1 cellular context compared by ENCODE assay signal in the genomic region with DNA sequence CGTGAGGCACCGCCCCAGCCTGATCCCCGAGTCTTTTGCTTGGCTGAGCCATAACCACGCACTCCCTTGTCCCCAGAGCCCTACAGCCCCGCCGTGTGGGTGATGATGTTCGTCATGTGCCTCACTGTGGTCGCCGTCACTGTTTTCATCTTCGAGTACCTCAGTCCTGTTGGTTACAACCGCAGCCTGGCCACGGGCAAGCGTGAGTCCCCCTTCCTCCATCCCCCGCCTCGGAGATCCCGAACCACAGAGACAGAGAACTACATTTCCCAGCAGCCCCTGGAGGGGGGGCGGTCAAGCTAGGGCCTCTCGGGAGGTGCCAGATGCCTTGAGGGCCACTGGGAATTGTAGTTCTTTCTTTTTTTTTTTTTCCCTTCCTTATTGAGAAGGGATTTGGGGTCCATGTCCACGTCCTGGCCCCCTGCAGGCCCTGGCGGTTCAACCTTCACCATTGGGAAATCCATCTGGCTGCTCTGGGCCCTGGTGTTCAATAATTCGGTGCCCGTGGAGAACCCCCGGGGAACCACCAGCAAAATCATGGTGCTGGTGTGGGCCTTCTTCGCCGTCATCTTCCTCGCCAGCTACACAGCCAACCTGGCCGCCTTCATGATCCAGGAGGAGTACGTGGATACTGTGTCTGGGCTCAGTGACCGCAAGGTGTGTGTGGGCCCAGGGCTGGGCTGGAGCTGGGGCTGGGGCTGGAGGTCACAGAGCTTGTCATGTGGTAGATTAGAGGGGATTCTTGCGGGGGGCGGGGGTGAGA.
TF ChIP-seq lines count a peak whose summit lies in the region.

No MANE protein-coding gene starts in this region.

TF ChIP-seq in HEK293, 187 proteins besides CTCF, POLR2A, EP300 and RAD21 (continued from another document):
- TF ChIP-seq, protein P1, sequence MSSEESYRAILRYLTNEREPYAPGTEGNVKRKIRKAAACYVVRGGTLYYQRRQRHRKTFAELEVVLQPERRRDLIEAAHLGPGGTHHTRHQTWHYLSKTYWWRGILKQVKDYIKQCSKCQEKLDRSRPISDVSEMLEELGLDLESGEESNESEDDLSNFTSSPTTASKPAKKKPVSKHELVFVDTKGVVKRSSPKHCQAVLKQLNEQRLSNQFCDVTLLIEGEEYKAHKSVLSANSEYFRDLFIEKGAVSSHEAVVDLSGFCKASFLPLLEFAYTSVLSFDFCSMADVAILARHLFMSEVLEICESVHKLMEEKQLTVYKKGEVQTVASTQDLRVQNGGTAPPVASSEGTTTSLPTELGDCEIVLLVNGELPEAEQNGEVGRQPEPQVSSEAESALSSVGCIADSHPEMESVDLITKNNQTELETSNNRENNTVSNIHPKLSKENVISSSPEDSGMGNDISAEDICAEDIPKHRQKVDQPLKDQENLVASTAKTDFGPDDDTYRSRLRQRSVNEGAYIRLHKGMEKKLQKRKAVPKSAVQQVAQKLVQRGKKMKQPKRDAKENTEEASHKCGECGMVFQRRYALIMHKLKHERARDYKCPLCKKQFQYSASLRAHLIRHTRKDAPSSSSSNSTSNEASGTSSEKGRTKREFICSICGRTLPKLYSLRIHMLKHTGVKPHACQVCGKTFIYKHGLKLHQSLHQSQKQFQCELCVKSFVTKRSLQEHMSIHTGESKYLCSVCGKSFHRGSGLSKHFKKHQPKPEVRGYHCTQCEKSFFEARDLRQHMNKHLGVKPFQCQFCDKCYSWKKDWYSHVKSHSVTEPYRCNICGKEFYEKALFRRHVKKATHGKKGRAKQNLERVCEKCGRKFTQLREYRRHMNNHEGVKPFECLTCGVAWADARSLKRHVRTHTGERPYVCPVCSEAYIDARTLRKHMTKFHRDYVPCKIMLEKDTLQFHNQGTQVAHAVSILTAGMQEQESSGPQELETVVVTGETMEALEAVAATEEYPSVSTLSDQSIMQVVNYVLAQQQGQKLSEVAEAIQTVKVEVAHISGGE (tag by site-specific recombination; conservative IDR thresholded peaks at IDR 0.05; ENCODE audit: low read depth) = 0 out of 2 replicates have a peak, but pooled peaks have one; percentile 12
- TF ChIP-seq ZNF394 (tag by site-specific recombination; IDR thresholded peaks at IDR 0.05; ENCODE audit: borderline replicate concordance) (no peak), ZNF292 (tag by site-specific recombination; IDR thresholded peaks at IDR 0.05; ENCODE audit: borderline replicate concordance, low read depth) (no peak), ZNF664 (tag by site-specific recombination; IDR thresholded peaks at IDR 0.05) (no peak), ZNF426 (tag by site-specific recombination; IDR thresholded peaks at IDR 0.05) (no peak), ZNF155 (tag by site-specific recombination; IDR thresholded peaks at IDR 0.05) (no peak), KLF8 (tag by site-specific recombination; IDR thresholded peaks at IDR 0.05) (peak; percentile 93), YY2 (tag by site-specific recombination; IDR thresholded peaks at IDR 0.05) (no peak), ZNF830 (tag by site-specific recombination; IDR thresholded peaks at IDR 0.05; ENCODE audit: low read depth) (no peak), KLF7 (tag by site-specific recombination; IDR thresholded peaks at IDR 0.05; ENCODE audit: borderline replicate concordance) (no peak), ZBTB20 (tag by site-specific recombination; IDR thresholded peaks at IDR 0.05) (no peak), MZF1 (tag by site-specific recombination; IDR thresholded peaks at IDR 0.05; ENCODE audit: borderline replicate concordance) (no peak; the same call in 1 of the 2 replicates), ZNF600 (tag by site-specific recombination; IDR thresholded peaks at IDR 0.05) (peak; percentile 30; the same call in 1 of the 2 replicates), OVOL3 (tag by site-specific recombination; IDR thresholded peaks at IDR 0.05) (no peak), ZNF555 (tag by site-specific recombination; conservative IDR thresholded peaks at IDR 0.05) (no peak), ZNF670 (tag by site-specific recombination; IDR thresholded peaks at IDR 0.05; ENCODE audit: low read depth) (no peak), ZFP37 (tag by site-specific recombination; IDR thresholded peaks at IDR 0.05) (no peak), GLI4 (tag by site-specific recombination; IDR thresholded peaks at IDR 0.05) (no peak), KLF10 (tag by site-specific recombination; IDR thresholded peaks at IDR 0.05) (no peak), ZFHX2 (tag by site-specific recombination; conservative IDR thresholded peaks at IDR 0.05) (no peak), ZNF654 (tag by site-specific recombination; IDR thresholded peaks at IDR 0.05; ENCODE audit: low read depth) (no peak), SCRT1 (tag by site-specific recombination; IDR thresholded peaks at IDR 0.05; ENCODE audit: borderline replicate concordance) (no peak), ZNF549 (tag by site-specific recombination; IDR thresholded peaks at IDR 0.05) (no peak), KLF1 (tag by site-specific recombination; IDR thresholded peaks at IDR 0.05) (peak; percentile 43; the same call in 1 of the 2 replicates), GFI1B (tag by site-specific recombination; IDR thresholded peaks at IDR 0.05) (no peak), ZEB2 (tag by site-specific recombination; IDR thresholded peaks at IDR 0.05) (no peak), SP3 (tag by site-specific recombination; IDR thresholded peaks at IDR 0.05) (peak; percentile 92), ZNF76 (tag by site-specific recombination; IDR thresholded peaks at IDR 0.05; ENCODE audit: borderline replicate concordance, low read depth) (peak; percentile 95), ZNF335 (tag by site-specific recombination; conservative IDR thresholded peaks at IDR 0.05) (peak; percentile 74)
- TF ChIP-seq, protein P2, sequence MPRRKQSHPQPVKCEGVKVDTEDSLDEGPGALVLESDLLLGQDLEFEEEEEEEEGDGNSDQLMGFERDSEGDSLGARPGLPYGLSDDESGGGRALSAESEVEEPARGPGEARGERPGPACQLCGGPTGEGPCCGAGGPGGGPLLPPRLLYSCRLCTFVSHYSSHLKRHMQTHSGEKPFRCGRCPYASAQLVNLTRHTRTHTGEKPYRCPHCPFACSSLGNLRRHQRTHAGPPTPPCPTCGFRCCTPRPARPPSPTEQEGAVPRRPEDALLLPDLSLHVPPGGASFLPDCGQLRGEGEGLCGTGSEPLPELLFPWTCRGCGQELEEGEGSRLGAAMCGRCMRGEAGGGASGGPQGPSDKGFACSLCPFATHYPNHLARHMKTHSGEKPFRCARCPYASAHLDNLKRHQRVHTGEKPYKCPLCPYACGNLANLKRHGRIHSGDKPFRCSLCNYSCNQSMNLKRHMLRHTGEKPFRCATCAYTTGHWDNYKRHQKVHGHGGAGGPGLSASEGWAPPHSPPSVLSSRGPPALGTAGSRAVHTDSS (tag by site-specific recombination; IDR thresholded peaks at IDR 0.05) = peak; percentile 65
- TF ChIP-seq, protein P3, sequence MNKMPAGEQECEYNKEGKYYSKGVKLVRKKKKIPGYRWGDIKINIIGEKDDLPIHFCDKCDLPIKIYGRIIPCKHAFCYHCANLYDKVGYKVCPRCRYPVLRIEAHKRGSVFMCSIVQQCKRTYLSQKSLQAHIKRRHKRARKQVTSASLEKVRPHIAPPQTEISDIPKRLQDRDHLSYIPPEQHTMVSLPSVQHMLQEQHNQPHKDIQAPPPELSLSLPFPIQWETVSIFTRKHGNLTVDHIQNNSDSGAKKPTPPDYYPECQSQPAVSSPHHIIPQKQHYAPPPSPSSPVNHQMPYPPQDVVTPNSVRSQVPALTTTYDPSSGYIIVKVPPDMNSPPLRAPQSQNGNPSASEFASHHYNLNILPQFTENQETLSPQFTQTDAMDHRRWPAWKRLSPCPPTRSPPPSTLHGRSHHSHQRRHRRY (tag by site-specific recombination; IDR thresholded peaks at IDR 0.05) = no peak
- TF ChIP-seq, protein P4, sequence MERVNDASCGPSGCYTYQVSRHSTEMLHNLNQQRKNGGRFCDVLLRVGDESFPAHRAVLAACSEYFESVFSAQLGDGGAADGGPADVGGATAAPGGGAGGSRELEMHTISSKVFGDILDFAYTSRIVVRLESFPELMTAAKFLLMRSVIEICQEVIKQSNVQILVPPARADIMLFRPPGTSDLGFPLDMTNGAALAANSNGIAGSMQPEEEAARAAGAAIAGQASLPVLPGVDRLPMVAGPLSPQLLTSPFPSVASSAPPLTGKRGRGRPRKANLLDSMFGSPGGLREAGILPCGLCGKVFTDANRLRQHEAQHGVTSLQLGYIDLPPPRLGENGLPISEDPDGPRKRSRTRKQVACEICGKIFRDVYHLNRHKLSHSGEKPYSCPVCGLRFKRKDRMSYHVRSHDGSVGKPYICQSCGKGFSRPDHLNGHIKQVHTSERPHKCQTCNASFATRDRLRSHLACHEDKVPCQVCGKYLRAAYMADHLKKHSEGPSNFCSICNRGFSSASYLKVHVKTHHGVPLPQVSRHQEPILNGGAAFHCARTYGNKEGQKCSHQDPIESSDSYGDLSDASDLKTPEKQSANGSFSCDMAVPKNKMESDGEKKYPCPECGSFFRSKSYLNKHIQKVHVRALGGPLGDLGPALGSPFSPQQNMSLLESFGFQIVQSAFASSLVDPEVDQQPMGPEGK (tag by site-specific recombination; IDR thresholded peaks at IDR 0.05) = peak; percentile 72
- TF ChIP-seq, protein P5, sequence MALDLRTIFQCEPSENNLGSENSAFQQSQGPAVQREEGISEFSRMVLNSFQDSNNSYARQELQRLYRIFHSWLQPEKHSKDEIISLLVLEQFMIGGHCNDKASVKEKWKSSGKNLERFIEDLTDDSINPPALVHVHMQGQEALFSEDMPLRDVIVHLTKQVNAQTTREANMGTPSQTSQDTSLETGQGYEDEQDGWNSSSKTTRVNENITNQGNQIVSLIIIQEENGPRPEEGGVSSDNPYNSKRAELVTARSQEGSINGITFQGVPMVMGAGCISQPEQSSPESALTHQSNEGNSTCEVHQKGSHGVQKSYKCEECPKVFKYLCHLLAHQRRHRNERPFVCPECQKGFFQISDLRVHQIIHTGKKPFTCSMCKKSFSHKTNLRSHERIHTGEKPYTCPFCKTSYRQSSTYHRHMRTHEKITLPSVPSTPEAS (tag by site-specific recombination; IDR thresholded peaks at IDR 0.05) = no peak
- TF ChIP-seq, protein P6, sequence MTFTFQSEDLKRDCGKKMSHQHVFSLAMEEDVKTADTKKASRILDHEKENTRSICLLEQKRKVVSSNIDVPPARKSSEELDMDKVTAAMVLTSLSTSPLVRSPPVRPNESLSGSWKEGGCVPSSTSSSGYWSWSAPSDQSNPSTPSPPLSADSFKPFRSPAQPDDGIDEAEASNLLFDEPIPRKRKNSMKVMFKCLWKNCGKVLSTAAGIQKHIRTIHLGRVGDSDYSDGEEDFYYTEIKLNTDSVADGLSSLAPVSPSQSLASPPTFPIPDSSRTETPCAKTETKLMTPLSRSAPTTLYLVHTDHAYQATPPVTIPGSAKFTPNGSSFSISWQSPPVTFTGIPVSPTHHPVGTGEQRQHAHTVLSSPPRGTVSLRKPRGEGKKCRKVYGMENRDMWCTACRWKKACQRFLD (tag by site-specific recombination; IDR thresholded peaks at IDR 0.05) = no peak
- TF ChIP-seq, protein P7, sequence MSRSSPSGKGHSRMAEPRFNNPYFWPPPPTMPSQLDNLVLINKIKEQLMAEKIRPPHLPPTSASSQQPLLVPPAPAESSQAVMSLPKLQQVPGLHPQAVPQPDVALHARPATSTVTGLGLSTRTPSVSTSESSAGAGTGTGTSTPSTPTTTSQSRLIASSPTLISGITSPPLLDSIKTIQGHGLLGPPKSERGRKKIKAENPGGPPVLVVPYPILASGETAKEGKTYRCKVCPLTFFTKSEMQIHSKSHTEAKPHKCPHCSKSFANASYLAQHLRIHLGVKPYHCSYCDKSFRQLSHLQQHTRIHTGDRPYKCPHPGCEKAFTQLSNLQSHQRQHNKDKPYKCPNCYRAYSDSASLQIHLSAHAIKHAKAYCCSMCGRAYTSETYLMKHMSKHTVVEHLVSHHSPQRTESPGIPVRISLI (tag by site-specific recombination; IDR thresholded peaks at IDR 0.05) = no peak
- TF ChIP-seq, protein P8, sequence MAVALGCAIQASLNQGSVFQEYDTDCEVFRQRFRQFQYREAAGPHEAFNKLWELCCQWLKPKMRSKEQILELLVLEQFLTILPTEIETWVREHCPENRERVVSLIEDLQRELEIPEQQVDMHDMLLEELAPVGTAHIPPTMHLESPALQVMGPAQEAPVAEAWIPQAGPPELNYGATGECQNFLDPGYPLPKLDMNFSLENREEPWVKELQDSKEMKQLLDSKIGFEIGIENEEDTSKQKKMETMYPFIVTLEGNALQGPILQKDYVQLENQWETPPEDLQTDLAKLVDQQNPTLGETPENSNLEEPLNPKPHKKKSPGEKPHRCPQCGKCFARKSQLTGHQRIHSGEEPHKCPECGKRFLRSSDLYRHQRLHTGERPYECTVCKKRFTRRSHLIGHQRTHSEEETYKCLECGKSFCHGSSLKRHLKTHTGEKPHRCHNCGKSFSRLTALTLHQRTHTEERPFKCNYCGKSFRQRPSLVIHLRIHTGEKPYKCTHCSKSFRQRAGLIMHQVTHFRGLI (tag by site-specific recombination; IDR thresholded peaks at IDR 0.05) = no peak
- TF ChIP-seq, protein P9, sequence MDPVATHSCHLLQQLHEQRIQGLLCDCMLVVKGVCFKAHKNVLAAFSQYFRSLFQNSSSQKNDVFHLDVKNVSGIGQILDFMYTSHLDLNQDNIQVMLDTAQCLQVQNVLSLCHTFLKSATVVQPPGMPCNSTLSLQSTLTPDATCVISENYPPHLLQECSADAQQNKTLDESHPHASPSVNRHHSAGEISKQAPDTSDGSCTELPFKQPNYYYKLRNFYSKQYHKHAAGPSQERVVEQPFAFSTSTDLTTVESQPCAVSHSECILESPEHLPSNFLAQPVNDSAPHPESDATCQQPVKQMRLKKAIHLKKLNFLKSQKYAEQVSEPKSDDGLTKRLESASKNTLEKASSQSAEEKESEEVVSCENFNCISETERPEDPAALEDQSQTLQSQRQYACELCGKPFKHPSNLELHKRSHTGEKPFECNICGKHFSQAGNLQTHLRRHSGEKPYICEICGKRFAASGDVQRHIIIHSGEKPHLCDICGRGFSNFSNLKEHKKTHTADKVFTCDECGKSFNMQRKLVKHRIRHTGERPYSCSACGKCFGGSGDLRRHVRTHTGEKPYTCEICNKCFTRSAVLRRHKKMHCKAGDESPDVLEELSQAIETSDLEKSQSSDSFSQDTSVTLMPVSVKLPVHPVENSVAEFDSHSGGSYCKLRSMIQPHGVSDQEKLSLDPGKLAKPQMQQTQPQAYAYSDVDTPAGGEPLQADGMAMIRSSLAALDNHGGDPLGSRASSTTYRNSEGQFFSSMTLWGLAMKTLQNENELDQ (tag by site-specific recombination; IDR thresholded peaks at IDR 0.05; ENCODE audit: low read depth) = no peak
TF ChIP-seq in HEK293: peak in this region for 11.
